1 cellular context compared by ENCODE assay signal in genomic region chr19:33416307-33417215, GRCh38.
TF ChIP-seq lines count a peak whose summit lies in the region.

No MANE protein-coding gene starts in this region.

TF ChIP-seq in HepG2, 621 proteins besides CTCF, POLR2A, EP300 and RAD21 (continued from another document):
- peak; percentile 28 for TF ChIP-seq ZNF687 (CRISPR knock-in tag; IDR thresholded peaks at IDR 0.05)
- TF ChIP-seq SMC3 (IDR thresholded peaks at IDR 0.05; ENCODE audit: low read length) = peak; percentile 54; the same call in 1 of the 2 replicates
- peak; percentile 7; the same call in 1 of the 2 replicates for TF ChIP-seq FOSL2 (CRISPR knock-in tag; IDR thresholded peaks at IDR 0.05)
- TF ChIP-seq SMAD9 (CRISPR knock-in tag; IDR thresholded peaks at IDR 0.05) = no peak
- TF ChIP-seq, protein P1, sequence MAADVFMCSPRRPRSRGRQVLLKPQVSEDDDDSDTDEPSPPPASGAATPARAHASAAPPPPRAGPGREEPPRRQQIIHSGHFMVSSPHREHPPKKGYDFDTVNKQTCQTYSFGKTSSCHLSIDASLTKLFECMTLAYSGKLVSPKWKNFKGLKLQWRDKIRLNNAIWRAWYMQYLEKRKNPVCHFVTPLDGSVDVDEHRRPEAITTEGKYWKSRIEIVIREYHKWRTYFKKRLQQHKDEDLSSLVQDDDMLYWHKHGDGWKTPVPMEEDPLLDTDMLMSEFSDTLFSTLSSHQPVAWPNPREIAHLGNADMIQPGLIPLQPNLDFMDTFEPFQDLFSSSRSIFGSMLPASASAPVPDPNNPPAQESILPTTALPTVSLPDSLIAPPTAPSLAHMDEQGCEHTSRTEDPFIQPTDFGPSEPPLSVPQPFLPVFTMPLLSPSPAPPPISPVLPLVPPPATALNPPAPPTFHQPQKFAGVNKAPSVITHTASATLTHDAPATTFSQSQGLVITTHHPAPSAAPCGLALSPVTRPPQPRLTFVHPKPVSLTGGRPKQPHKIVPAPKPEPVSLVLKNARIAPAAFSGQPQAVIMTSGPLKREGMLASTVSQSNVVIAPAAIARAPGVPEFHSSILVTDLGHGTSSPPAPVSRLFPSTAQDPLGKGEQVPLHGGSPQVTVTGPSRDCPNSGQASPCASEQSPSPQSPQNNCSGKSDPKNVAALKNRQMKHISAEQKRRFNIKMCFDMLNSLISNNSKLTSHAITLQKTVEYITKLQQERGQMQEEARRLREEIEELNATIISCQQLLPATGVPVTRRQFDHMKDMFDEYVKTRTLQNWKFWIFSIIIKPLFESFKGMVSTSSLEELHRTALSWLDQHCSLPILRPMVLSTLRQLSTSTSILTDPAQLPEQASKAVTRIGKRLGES (CRISPR knock-in tag; IDR thresholded peaks at IDR 0.05; ENCODE audit: borderline replicate concordance) = no peak
- peak; percentile 59 for TF ChIP-seq ZBTB38 (CRISPR knock-in tag; IDR thresholded peaks at IDR 0.05)
- TF ChIP-seq ZNF556 (CRISPR knock-in tag; IDR thresholded peaks at IDR 0.05; ENCODE audit: borderline replicate concordance) = no peak
- peak; percentile 49 for TF ChIP-seq XRCC5 (optimal IDR thresholded peaks at IDR 0.05; ENCODE audit: low read length)
- TF ChIP-seq ZNF574 (CRISPR knock-in tag; IDR thresholded peaks at IDR 0.05) = 0 out of 2 replicates have a peak, but pooled peaks have one; percentile 12
TF ChIP-seq in HepG2: peak in this region for 7.
